Comparison of ENCODE assay signal across 1 cellular context in the genomic region with DNA sequence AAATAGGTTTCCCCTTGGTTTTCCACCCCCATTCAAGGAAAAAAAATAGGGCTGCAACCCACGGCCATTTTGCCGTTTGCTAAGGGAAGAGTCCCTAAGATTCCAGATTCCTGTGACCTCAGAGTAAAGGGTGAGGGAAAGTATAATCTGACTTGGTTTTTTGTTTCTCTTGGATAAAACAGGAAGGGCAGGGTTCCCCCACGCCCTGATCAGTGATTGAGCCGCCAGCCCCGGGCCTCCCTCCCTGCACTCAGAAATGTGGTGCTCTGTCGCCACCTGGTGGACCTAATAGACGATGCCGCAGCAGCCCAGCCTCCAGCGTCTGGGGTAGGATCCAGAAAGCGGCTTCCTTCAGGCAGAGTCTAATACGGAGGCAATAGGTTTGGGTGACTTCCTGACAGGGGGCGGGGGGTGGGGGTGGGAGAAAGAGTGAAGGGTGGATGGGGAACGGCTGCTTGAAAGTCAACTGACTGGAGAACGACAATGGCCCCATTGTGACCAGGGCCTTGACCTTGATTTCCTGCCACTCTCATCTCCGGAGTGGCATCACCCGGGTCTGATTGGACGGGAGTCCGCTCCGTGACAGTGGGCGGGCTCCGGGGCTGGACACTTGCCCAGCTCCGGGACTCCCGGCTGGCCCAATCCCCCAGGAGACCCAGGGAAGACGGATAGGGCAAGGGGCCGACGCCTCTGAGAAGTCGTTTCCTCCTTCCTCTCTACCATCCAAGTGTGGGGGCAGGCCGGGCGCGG.
TF ChIP-seq lines count a peak whose summit lies in the region.

No MANE protein-coding gene starts in this region.

TF ChIP-seq in IMR-90, 13 proteins besides CTCF, POLR2A, EP300 and RAD21:
- peak; percentile 76; the same call in 1 of the 2 replicates for TF ChIP-seq MAZ (IDR thresholded peaks at IDR 0.05; ENCODE audit: borderline replicate concordance, low read depth, low read length)
- peak; percentile 93 for TF ChIP-seq SMC3 (IDR thresholded peaks at IDR 0.05; ENCODE audit: low read depth, low read length)
- no peak for TF ChIP-seq MXI1 (IDR thresholded peaks at IDR 0.05; ENCODE audit: borderline replicate concordance, low read depth, low read length)
